In genomic region chr11:70354629-70355028, GRCh38 we compare ENCODE assay signal across 20 cellular contexts. TPM values are rescaled to one million over a fixed set of nuclear protein-coding genes. Genes with fewer than 3 reads are reported as not detected.
DNase-seq lines count a peak whose midpoint lies in the region; ATAC-seq and TF ChIP-seq lines count a peak whose summit lies in the region.
"Had no signal": no experiment of that assay in that cellular context is flagged by ENCODE, and none has a peak within 500 bp of the region (broad histone marks: within the 10 kb centered on the region; RNA-seq: fewer than 3 reads in every experiment).

No MANE protein-coding gene starts in this region.

- H3K4me3 Mint-ChIP-seq in central memory CD8-positive, alpha-beta T cell = no peak overlapping the region
- no peak overlapping the region for H3K4me3 Mint-ChIP-seq in CD8-positive, alpha-beta memory T cell
- H3K4me3 Mint-ChIP-seq: CD14-positive monocyte; CD4-positive, alpha-beta memory T cell; CD4-positive, CD25-positive, alpha-beta regulatory T cell had no signal

- H3K36me3 ChIP-seq in left ventricle myocardium inferior (peaks cover 70% of the 10 kb centered on the region), right atrium auricular region (peaks cover 36% of the 10 kb centered on the region)
- H3K36me3 ChIP-seq in CD8-positive, alpha-beta memory T cell (ENCODE audit: insufficient read depth, low read length) = peaks cover 20% of the 10 kb centered on the region

- H3K27me3 Mint-ChIP-seq in central memory CD8-positive, alpha-beta T cell = no peaks in the 10 kb centered on the region
- H3K27me3 Mint-ChIP-seq in CD8-positive, alpha-beta memory T cell = no peaks in the 10 kb centered on the region
- H3K27me3 Mint-ChIP-seq: CD4-positive, alpha-beta memory T cell had no signal

- H3K4me1 Mint-ChIP-seq in central memory CD8-positive, alpha-beta T cell = peaks cover 27% of the 10 kb centered on the region
- H3K4me1 Mint-ChIP-seq in CD8-positive, alpha-beta memory T cell = peaks cover 17 to 29% (median 18%) of the 10 kb centered on the region in 3 donors
- H3K4me1 Mint-ChIP-seq: CD4-positive, CD25-positive, alpha-beta regulatory T cell had no signal

- H3K9me3 Mint-ChIP-seq in central memory CD8-positive, alpha-beta T cell = no peaks in the 10 kb centered on the region
- H3K9me3 Mint-ChIP-seq in CD8-positive, alpha-beta memory T cell = no peaks in the 10 kb centered on the region
- H3K9me3 Mint-ChIP-seq: CD4-positive, alpha-beta memory T cell; CD4-positive, CD25-positive, alpha-beta regulatory T cell had no signal

- H3K4me3 ChIP-seq in left ventricle myocardium inferior = no peak overlapping the region
- no peak overlapping the region for H3K4me3 ChIP-seq in right atrium auricular region
- H3K4me3 ChIP-seq in CD8-positive, alpha-beta memory T cell (ENCODE audit: low read length) = no peak overlapping the region
- H3K4me3 ChIP-seq: BLaER1 had no signal

- peaks cover 41% of the 10 kb centered on the region for H3K36me3 Mint-ChIP-seq in central memory CD8-positive, alpha-beta T cell (ENCODE audit: insufficient read depth)
- peaks cover 18 to 82% (median 35%) of the 10 kb centered on the region in 3 donors for H3K36me3 Mint-ChIP-seq in CD8-positive, alpha-beta memory T cell

- intact Hi-C loops in Right ventricle myocardium superior (cut with DNase I) = no loop called here
- intact Hi-C loops in cardiac septum (cut with DNase I) = no loop called here
- intact Hi-C loops in left ventricle myocardium inferior (cut with micrococcal nuclease) = no loop called here
- intact Hi-C loops in left ventricle myocardium superior (cut with micrococcal nuclease) = no loop called here

- H3K27me3 ChIP-seq in left ventricle myocardium inferior (ENCODE audit: low read depth) (no peaks in the 10 kb centered on the region), right atrium auricular region (no peaks in the 10 kb centered on the region)
- H3K27me3 ChIP-seq in CD8-positive, alpha-beta memory T cell (ENCODE audit: insufficient read depth, low read length, poor library complexity, severe bottlenecking) = no peaks in the 10 kb centered on the region
- H3K27me3 ChIP-seq: BE2C, BLaER1 had no signal

- no peak for DNase-seq in Right ventricle myocardium superior
- no peak for DNase-seq in cardiac septum (ENCODE audit: low spot score)
- DNase-seq in left ventricle myocardium inferior = no peak
- DNase-seq in right atrium auricular region (ENCODE audit: low spot score) = no peak
- no peak for DNase-seq in central memory CD8-positive, alpha-beta T cell (ENCODE audit: low spot score in 2 of 2)
- DNase-seq in left ventricle myocardium superior = no peak
- no peak for DNase-seq in CD8-positive, alpha-beta memory T cell
- DNase-seq: 8988T; ACHN; BE2C; C1 segment of cervical spinal cord; Caco-2; Calu3; CD4-positive, alpha-beta memory T cell; CD4-positive, CD25-positive, alpha-beta regulatory T cell; DMS79 treated with DMSO at 0.1 percent for 48 hours; GF-D8 had no signal

- TF ChIP-seq CTCF in left ventricle myocardium inferior (IDR thresholded peaks at IDR 0.05; ENCODE audit: borderline replicate concordance) (no peak), right atrium auricular region (IDR thresholded peaks at IDR 0.05) (no peak)

- POLR2A ChIA-PET in CD8-positive, alpha-beta memory T cell (lab: Charles Lee) = no interaction called here

- H3K4me1 ChIP-seq in left ventricle myocardium inferior (peaks cover 10% of the 10 kb centered on the region), right atrium auricular region (no peaks in the 10 kb centered on the region)
- H3K4me1 ChIP-seq in CD8-positive, alpha-beta memory T cell (ENCODE audit: insufficient read depth, low read length) = no peaks in the 10 kb centered on the region
- H3K4me1 ChIP-seq: BE2C, Caco-2 had no signal

- CTCF ChIA-PET in CD8-positive, alpha-beta memory T cell (lab: Charles Lee) = no interaction called here

- peak overlapping the region; percentile 16 for H3K27ac ChIP-seq in left ventricle myocardium inferior (replicated peaks)
- H3K27ac ChIP-seq in right atrium auricular region = no peak overlapping the region
- no peak overlapping the region for H3K27ac ChIP-seq in CD8-positive, alpha-beta memory T cell (ENCODE audit: low read depth, low read length)
- H3K27ac ChIP-seq: BLaER1 had no signal

- ATAC-seq in Right ventricle myocardium superior (ENCODE audit: poor library complexity) = peak; percentile 72
- ATAC-seq in central memory CD8-positive, alpha-beta T cell (replicated peaks; ENCODE audit: extremely low read depth, poor library complexity, severe bottlenecking) = no peak
- peak; percentile 79 for ATAC-seq in left ventricle myocardium superior
- ATAC-seq in GM21423 (IDR thresholded peaks at IDR 0.05; ENCODE audit: unreplicated experiment) = no peak

- H3K27ac Mint-ChIP-seq in central memory CD8-positive, alpha-beta T cell (ENCODE audit: low read depth) = peak overlapping the region; percentile 68
- peak overlapping the region in 1 of 8 donors; percentile 79 for H3K27ac Mint-ChIP-seq in CD8-positive, alpha-beta memory T cell
- H3K27ac Mint-ChIP-seq: CD14-positive monocyte; CD4-positive, CD25-positive, alpha-beta regulatory T cell had no signal

- H3K9me3 ChIP-seq in left ventricle myocardium inferior (replicated peaks) (no peaks in the 10 kb centered on the region), right atrium auricular region (no peaks in the 10 kb centered on the region)
- no peaks in the 10 kb centered on the region for H3K9me3 ChIP-seq in CD8-positive, alpha-beta memory T cell (ENCODE audit: low read length)
- H3K9me3 ChIP-seq: BE2C, BLaER1, Caco-2 had no signal

RNA-seq across cellular contexts. Expression of gene CTTN, which starts 43.7 kb away (rescaled TPM):
- 156 TPM for total RNA-seq in Right ventricle myocardium superior
- 171 TPM for total RNA-seq in cardiac septum
- 144 TPM for total RNA-seq in left ventricle myocardium inferior
- total RNA-seq in right atrium auricular region = 10 to 100 TPM; 67.0 to 99.2 TPM
- 169 TPM for total RNA-seq in left ventricle myocardium superior
- total RNA-seq in CD8-positive, alpha-beta memory T cell = 10 to 100 TPM; 17.0 to 19.3 TPM
- polyA plus RNA-seq in CD8-positive, alpha-beta memory T cell = not detected

Comparison
In these comparisons a context has a peak if more than half of its experiments do, and no peak if none do; other contexts are left out.
1. ATAC-seq: peak in Right ventricle myocardium superior (single experiment) and left ventricle myocardium superior (single experiment); none in central memory CD8-positive, alpha-beta T cell (single experiment) and GM21423 (single experiment).